ENCODE assay signal across 9 cellular contexts in the genomic region with DNA sequence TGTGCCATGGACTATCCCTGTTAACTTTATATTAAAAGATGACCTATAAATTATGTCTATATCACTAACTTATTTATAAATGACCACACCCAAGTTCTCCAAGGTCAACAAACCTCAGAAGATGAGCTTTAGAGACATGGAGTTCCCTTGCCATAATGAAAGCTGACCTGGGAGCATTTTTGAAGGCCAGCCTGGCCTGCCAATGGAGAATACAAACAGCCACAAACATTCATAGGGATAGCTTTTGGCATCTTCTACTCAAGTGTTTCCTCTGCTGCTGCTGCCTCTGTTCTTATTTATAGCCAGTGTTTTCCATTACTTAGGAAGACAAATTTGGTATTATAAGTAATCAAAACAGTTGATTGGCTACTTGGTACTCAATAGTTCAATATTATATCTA.
"Had no signal": no experiment of that assay in that cellular context is flagged by ENCODE, and none has a peak within 500 bp of the region (broad histone marks: within the 10 kb centered on the region; RNA-seq: fewer than 3 reads in every experiment).

No MANE protein-coding gene starts in this region.

- H3K4me1 ChIP-seq: HAP-1 had no signal

- H3K9me3 ChIP-seq: HAP-1 had no signal

- H3K27ac ChIP-seq: GM23248 had no signal

- DNase-seq: GM23248, GOT3, H7, H9, HCEC 1CT, HFFc6 had no signal

- H3K36me3 ChIP-seq: HAP-1 had no signal

- H3K9ac ChIP-seq: GM23248 had no signal

- H3K4me3 ChIP-seq: GM23248, GM23338, HAP-1 had no signal

- ATAC-seq: GM23338, HCT116 had no signal
